Comparison of ENCODE assay signal across 1 cellular context in genomic region chr1:207825719-207826556, GRCh38.
TF ChIP-seq lines count a peak whose summit lies in the region.

No MANE protein-coding gene starts in this region.

TF ChIP-seq in K562, 482 proteins besides CTCF, POLR2A, EP300 and RAD21 (continued from another document and continues in another):
- no peak for TF ChIP-seq SRSF1 (IDR thresholded peaks at IDR 0.05; ENCODE audit: low read depth, low read length)
- peak in 1 of 2 experiments; percentile 89; a peak in 2 of 4 replicates for TF ChIP-seq MLLT1 (IDR thresholded peaks at IDR 0.05)
- peak; percentile 88 for TF ChIP-seq MAFG (tag; conservative IDR thresholded peaks at IDR 0.05)
- 0 out of 2 replicates have a peak, but pooled peaks have one; percentile 21 for TF ChIP-seq SMAD3 (CRISPR knock-in tag; conservative IDR thresholded peaks at IDR 0.05)
- TF ChIP-seq FOXK1 (CRISPR knock-in tag; IDR thresholded peaks at IDR 0.05; ENCODE audit: borderline replicate concordance): 0 out of 2 replicates have a peak, but pooled peaks have one; percentile 33
- TF ChIP-seq E2F4 (CRISPR knock-in tag; IDR thresholded peaks at IDR 0.05; ENCODE audit: low read depth): 0 out of 2 replicates have a peak, but pooled peaks have one; percentile 24
- TF ChIP-seq ATF3 (IDR thresholded peaks at IDR 0.05): peak; percentile 62
- TF ChIP-seq ATF3 (CRISPR knock-in tag; conservative IDR thresholded peaks at IDR 0.05): 0 out of 2 replicates have a peak, but pooled peaks have one; percentile 53
- TF ChIP-seq KLF13 (tag; IDR thresholded peaks at IDR 0.05; ENCODE audit: borderline replicate concordance, low read depth): peak; percentile 50; the same call in 1 of the 2 replicates
- TF ChIP-seq EHMT2 (IDR thresholded peaks at IDR 0.05): peak; percentile 79
- 0 out of 4 replicates have a peak, but pooled peaks of 1 of the 2 experiments have one; percentile 26 for TF ChIP-seq TBL1XR1 (IDR thresholded peaks at IDR 0.05; ENCODE audit: low read length in 2 of 2)
- TF ChIP-seq ETS2 (tag; IDR thresholded peaks at IDR 0.05; ENCODE audit: borderline replicate concordance, poor library complexity, severe bottlenecking): no peak
- peak; percentile 79 for TF ChIP-seq CXXC5 (CRISPR knock-in tag; IDR thresholded peaks at IDR 0.05)
- 0 out of 2 replicates have a peak, but pooled peaks have one; percentile 10 for TF ChIP-seq IRF9 (tag; IDR thresholded peaks at IDR 0.05)
- TF ChIP-seq NFE2 (IDR thresholded peaks at IDR 0.05; ENCODE audit: low read depth): peak; percentile 95
- TF ChIP-seq SETDB1 (IDR thresholded peaks at IDR 0.05; ENCODE audit: low read length): no peak
- TF ChIP-seq RREB1 (CRISPR knock-in tag; IDR thresholded peaks at IDR 0.05): peak; percentile 94
- peak; percentile 76; the same call in 1 of the 2 replicates for TF ChIP-seq ESRRA (IDR thresholded peaks at IDR 0.05; ENCODE audit: borderline replicate concordance, low read depth)
- no peak for TF ChIP-seq PBX2 (CRISPR knock-in tag; IDR thresholded peaks at IDR 0.05; ENCODE audit: low read depth)
- peak; percentile 59; the same call in 1 of the 2 replicates for TF ChIP-seq PBX2 (tag; conservative IDR thresholded peaks at IDR 0.05; ENCODE audit: low read depth)
- no peak for TF ChIP-seq HDGF (IDR thresholded peaks at IDR 0.05)
- no peak for TF ChIP-seq ZNF436 (CRISPR knock-in tag; IDR thresholded peaks at IDR 0.05)
- 0 out of 2 replicates have a peak, but pooled peaks have one; percentile 42 for TF ChIP-seq ZNF175 (CRISPR knock-in tag; IDR thresholded peaks at IDR 0.05; ENCODE audit: low read depth)
- peak; percentile 83 for TF ChIP-seq NBN (IDR thresholded peaks at IDR 0.05; ENCODE audit: low read depth)
- TF ChIP-seq NFIC (IDR thresholded peaks at IDR 0.05): 0 out of 2 replicates have a peak, but pooled peaks have one; percentile 23
- no peak for TF ChIP-seq ZNF124 (CRISPR knock-in tag; IDR thresholded peaks at IDR 0.05)
- TF ChIP-seq ZBTB12 (CRISPR knock-in tag; IDR thresholded peaks at IDR 0.05): peak; percentile 65
- TF ChIP-seq KLF1 (tag; IDR thresholded peaks at IDR 0.05): peak; percentile 67; the same call in 1 of the 2 replicates
- peak; percentile 80 for TF ChIP-seq SMARCA4 (IDR thresholded peaks at IDR 0.05)
- TF ChIP-seq BDP1 (IDR thresholded peaks at IDR 0.05; ENCODE audit: insufficient read depth, insufficient read length): no peak
- TF ChIP-seq GABPB1 (CRISPR knock-in tag; IDR thresholded peaks at IDR 0.05): no peak
- 0 out of 2 replicates have a peak, but pooled peaks have one; percentile 17 for TF ChIP-seq GATAD2A (IDR thresholded peaks at IDR 0.05)
- no peak; the same call in 1 of the 2 replicates for TF ChIP-seq NFE2L1 (tag; IDR thresholded peaks at IDR 0.05; ENCODE audit: borderline replicate concordance, low read depth)
- peak; percentile 78 for TF ChIP-seq SOX6 (IDR thresholded peaks at IDR 0.05)
- TF ChIP-seq ATF7 (IDR thresholded peaks at IDR 0.05): peak; percentile 87
- peak; percentile 35; the same call in 1 of the 2 replicates for TF ChIP-seq CBFA2T3 (IDR thresholded peaks at IDR 0.05)
- TF ChIP-seq GTF3C2 (IDR thresholded peaks at IDR 0.05; ENCODE audit: borderline replicate concordance, extremely low read depth, insufficient read length): no peak
- TF ChIP-seq RFX5 (IDR thresholded peaks at IDR 0.05; ENCODE audit: low read depth, low read length): no peak
- TF ChIP-seq CCAR2 (IDR thresholded peaks at IDR 0.05; ENCODE audit: low read depth, low read length): no peak
- peak; percentile 19; the same call in 1 of the 2 replicates for TF ChIP-seq SP1 (CRISPR knock-in tag; IDR thresholded peaks at IDR 0.05)
- TF ChIP-seq TOE1 (IDR thresholded peaks at IDR 0.05; ENCODE audit: borderline replicate concordance): peak; percentile 52; the same call in 1 of the 2 replicates
- no peak for TF ChIP-seq TOE1 (CRISPR knock-in tag; IDR thresholded peaks at IDR 0.05; ENCODE audit: borderline replicate concordance, low read depth)
- TF ChIP-seq HNRNPLL (IDR thresholded peaks at IDR 0.05; ENCODE audit: low read depth, low read length, poor library complexity, severe bottlenecking): peak; percentile 41
- 0 out of 2 replicates have a peak, but pooled peaks have one; percentile 22 for TF ChIP-seq GABPA (tag; conservative IDR thresholded peaks at IDR 0.05; ENCODE audit: low read depth)
- TF ChIP-seq ZNF143 (CRISPR knock-in tag; IDR thresholded peaks at IDR 0.05): no peak
